In genomic region chr3:196996454-196997265, GRCh38 we compare ENCODE assay signal across 13 cellular contexts. TPM values are rescaled to one million over a fixed set of nuclear protein-coding genes. Genes with fewer than 3 reads are reported as not detected.
DNase-seq lines count a peak whose midpoint lies in the region; ATAC-seq, FAIRE-seq and TF ChIP-seq lines count a peak whose summit lies in the region.
"Had no signal": no experiment of that assay in that cellular context is flagged by ENCODE, and none has a peak within 500 bp of the region (broad histone marks: within the 10 kb centered on the region; RNA-seq: fewer than 3 reads in every experiment).

No MANE protein-coding gene starts in this region.

- no peaks in the 10 kb centered on the region for H3K36me3 ChIP-seq in kidney (ENCODE audit: control insufficient read depth in 1 of 2, insufficient read depth in 2 of 2, low read length in 2 of 2)
- H3K36me3 ChIP-seq in vagina, result no peaks in the 10 kb centered on the region
- H3K36me3 ChIP-seq: left lung had no signal

- no peak overlapping the region for H3K9ac ChIP-seq in kidney (ENCODE audit: low read length in 2 of 2)

- H3K4me3 Mint-ChIP-seq in activated naive CD8-positive, alpha-beta T cell treated with anti-CD3 and anti-CD28 coated beads, Interleukin-2, amount 10 ng/mL, durations not matched to agents 7 days and 5 days, result no peak overlapping the region
- H3K4me3 Mint-ChIP-seq in activated naive CD8-positive, alpha-beta T cell treated with anti-CD3 and anti-CD28 coated beads, Interleukin-2, amount 50 U/mL, for 24 hours, result no peak overlapping the region
- H3K4me3 Mint-ChIP-seq in activated CD8-positive, alpha-beta memory T cell treated with anti-CD3 and anti-CD28 coated beads, Interleukin-2, amount 10 ng/mL, durations not matched to agents 7 days and 5 days, result no peak overlapping the region
- no peak overlapping the region for H3K4me3 Mint-ChIP-seq in glutamatergic neuron (ENCODE audit: unreplicated experiment)
- H3K4me3 Mint-ChIP-seq: activated CD8-positive, alpha-beta T cell treated with anti-CD3 and anti-CD28 coated beads, Interleukin-2, amount 10 ng/mL, durations not matched to agents 7 days and 5 days; central memory CD8-positive, alpha-beta T cell; natural killer cell treated with Interleukin-12 subunit alpha and Interleukin-12 subunit beta and Interleukin-15 and Interleukin-18, amount 100 ng/mL, for 72 hours had no signal

- POLR2A ChIA-PET in activated naive CD8-positive, alpha-beta T cell treated with anti-CD3 and anti-CD28 coated beads, Interleukin-2, amount 10 ng/mL, durations not matched to agents 7 days and 5 days (lab: Charles Lee), result no interaction called here

- CTCF ChIA-PET in activated CD8-positive, alpha-beta memory T cell treated with anti-CD3 and anti-CD28 coated beads, Interleukin-2, amount 10 ng/mL, durations not matched to agents 7 days and 5 days (lab: Charles Lee), result no interaction called here

- no peaks in the 10 kb centered on the region for H3K27me3 ChIP-seq in vagina
- H3K27me3 ChIP-seq: left lung had no signal

- FAIRE-seq in kidney (lab: Jason Lieb, UNC), result no peak
- FAIRE-seq: endothelial cell of umbilical vein had no signal

- H3K27ac ChIP-seq in kidney (ENCODE audit: low read depth in 2 of 2, low read length in 2 of 2) (no peak overlapping the region), vagina (peak overlapping the region; percentile 53)
- H3K27ac ChIP-seq: left lung had no signal

- no peak for TF ChIP-seq POLR2A in vagina (IDR thresholded peaks at IDR 0.05)

- H3K27ac Mint-ChIP-seq in activated naive CD8-positive, alpha-beta T cell treated with anti-CD3 and anti-CD28 coated beads, Interleukin-2, amount 10 ng/mL, durations not matched to agents 7 days and 5 days, result no peak overlapping the region
- no peak overlapping the region for H3K27ac Mint-ChIP-seq in activated naive CD8-positive, alpha-beta T cell treated with anti-CD3 and anti-CD28 coated beads, Interleukin-2, amount 50 U/mL, for 24 hours
- no peak overlapping the region for H3K27ac Mint-ChIP-seq in activated CD8-positive, alpha-beta memory T cell treated with anti-CD3 and anti-CD28 coated beads, Interleukin-2, amount 10 ng/mL, durations not matched to agents 7 days and 5 days
- H3K27ac Mint-ChIP-seq in glutamatergic neuron (ENCODE audit: unreplicated experiment), result no peak overlapping the region
- H3K27ac Mint-ChIP-seq: activated CD8-positive, alpha-beta T cell treated with anti-CD3 and anti-CD28 coated beads, Interleukin-2, amount 10 ng/mL, durations not matched to agents 7 days and 5 days; natural killer cell treated with Interleukin-12 subunit alpha and Interleukin-12 subunit beta and Interleukin-15 and Interleukin-18, amount 100 ng/mL, for 72 hours had no signal

- no peaks in the 10 kb centered on the region for H3K9me3 Mint-ChIP-seq in activated naive CD8-positive, alpha-beta T cell treated with anti-CD3 and anti-CD28 coated beads, Interleukin-2, amount 10 ng/mL, durations not matched to agents 7 days and 5 days
- H3K9me3 Mint-ChIP-seq in activated naive CD8-positive, alpha-beta T cell treated with anti-CD3 and anti-CD28 coated beads, Interleukin-2, amount 50 U/mL, for 24 hours, result no peaks in the 10 kb centered on the region
- H3K9me3 Mint-ChIP-seq in activated CD8-positive, alpha-beta memory T cell treated with anti-CD3 and anti-CD28 coated beads, Interleukin-2, amount 10 ng/mL, durations not matched to agents 7 days and 5 days (ENCODE audit: low read depth), result no peaks in the 10 kb centered on the region
- no peaks in the 10 kb centered on the region for H3K9me3 Mint-ChIP-seq in glutamatergic neuron (ENCODE audit: unreplicated experiment)
- H3K9me3 Mint-ChIP-seq: central memory CD8-positive, alpha-beta T cell; natural killer cell treated with Interleukin-12 subunit alpha and Interleukin-12 subunit beta and Interleukin-15 and Interleukin-18, amount 100 ng/mL, for 72 hours had no signal

- intact Hi-C loops in kidney (cut with DNase I) (no loop called here), vagina (cut with DNase I) (no loop called here)

- peak; percentile 22 for DNase-seq in activated naive CD8-positive, alpha-beta T cell treated with anti-CD3 and anti-CD28 coated beads, Interleukin-2, amount 10 ng/mL, durations not matched to agents 7 days and 5 days
- no peak for DNase-seq in activated naive CD8-positive, alpha-beta T cell treated with anti-CD3 and anti-CD28 coated beads, Interleukin-2, amount 50 U/mL, for 24 hours
- DNase-seq in NCI-H526 treated with DMSO at 0.1 percent for 48 hours (lab: John Stamatoyannopoulos, UW), result peak; percentile 67
- DNase-seq in kidney, result peak; percentile 49
- DNase-seq in vagina (ENCODE audit: extremely low spot score in 2 of 2), result no peak
- DNase-seq in activated CD8-positive, alpha-beta memory T cell treated with anti-CD3 and anti-CD28 coated beads, Interleukin-2, amount 10 ng/mL, durations not matched to agents 7 days and 5 days, result no peak
- no peak for DNase-seq in glutamatergic neuron
- DNase-seq: activated CD8-positive, alpha-beta T cell treated with anti-CD3 and anti-CD28 coated beads, Interleukin-2, amount 10 ng/mL, durations not matched to agents 7 days and 5 days; left lung had no signal

- no peaks in the 10 kb centered on the region for H3K27me3 Mint-ChIP-seq in activated naive CD8-positive, alpha-beta T cell treated with anti-CD3 and anti-CD28 coated beads, Interleukin-2, amount 10 ng/mL, durations not matched to agents 7 days and 5 days
- H3K27me3 Mint-ChIP-seq in activated naive CD8-positive, alpha-beta T cell treated with anti-CD3 and anti-CD28 coated beads, Interleukin-2, amount 50 U/mL, for 24 hours, result peaks cover under 1% of the 10 kb centered on the region
- peaks cover under 1% of the 10 kb centered on the region for H3K27me3 Mint-ChIP-seq in activated CD8-positive, alpha-beta memory T cell treated with anti-CD3 and anti-CD28 coated beads, Interleukin-2, amount 10 ng/mL, durations not matched to agents 7 days and 5 days
- peaks cover 7% of the 10 kb centered on the region for H3K27me3 Mint-ChIP-seq in glutamatergic neuron (ENCODE audit: unreplicated experiment)
- H3K27me3 Mint-ChIP-seq: central memory CD8-positive, alpha-beta T cell; natural killer cell treated with Interleukin-12 subunit alpha and Interleukin-12 subunit beta and Interleukin-15 and Interleukin-18, amount 100 ng/mL, for 72 hours had no signal

- ATAC-seq in activated naive CD8-positive, alpha-beta T cell treated with anti-CD3 and anti-CD28 coated beads, Interleukin-2, amount 10 ng/mL, durations not matched to agents 7 days and 5 days (ENCODE audit: low read depth), result no peak
- no peak for ATAC-seq in activated naive CD8-positive, alpha-beta T cell treated with anti-CD3 and anti-CD28 coated beads, Interleukin-2, amount 50 U/mL, for 24 hours
- ATAC-seq in activated CD8-positive, alpha-beta memory T cell treated with anti-CD3 and anti-CD28 coated beads, Interleukin-2, amount 10 ng/mL, durations not matched to agents 7 days and 5 days, result no peak
- ATAC-seq in HG03571 (IDR thresholded peaks at IDR 0.05; ENCODE audit: unreplicated experiment), result no peak
- ATAC-seq: activated CD8-positive, alpha-beta T cell treated with anti-CD3 and anti-CD28 coated beads, Interleukin-2, amount 10 ng/mL, durations not matched to agents 7 days and 5 days; left lung; natural killer cell treated with Interleukin-12 subunit alpha and Interleukin-12 subunit beta and Interleukin-15 and Interleukin-18, amount 100 ng/mL, for 72 hours had no signal

- H3K4me3 ChIP-seq in kidney (ENCODE audit: low read length in 2 of 2), result no peak overlapping the region
- H3K4me3 ChIP-seq in vagina, result no peak overlapping the region
- H3K4me3 ChIP-seq: left lung had no signal

- no peaks in the 10 kb centered on the region for H3K36me3 Mint-ChIP-seq in activated naive CD8-positive, alpha-beta T cell treated with anti-CD3 and anti-CD28 coated beads, Interleukin-2, amount 10 ng/mL, durations not matched to agents 7 days and 5 days
- no peaks in the 10 kb centered on the region for H3K36me3 Mint-ChIP-seq in activated naive CD8-positive, alpha-beta T cell treated with anti-CD3 and anti-CD28 coated beads, Interleukin-2, amount 50 U/mL, for 24 hours (ENCODE audit: low read depth)
- no peaks in the 10 kb centered on the region for H3K36me3 Mint-ChIP-seq in activated CD8-positive, alpha-beta memory T cell treated with anti-CD3 and anti-CD28 coated beads, Interleukin-2, amount 10 ng/mL, durations not matched to agents 7 days and 5 days
- H3K36me3 Mint-ChIP-seq in glutamatergic neuron (ENCODE audit: unreplicated experiment), result no peaks in the 10 kb centered on the region
- H3K36me3 Mint-ChIP-seq: natural killer cell treated with Interleukin-12 subunit alpha and Interleukin-12 subunit beta and Interleukin-15 and Interleukin-18, amount 100 ng/mL, for 72 hours had no signal

- H3K4me1 Mint-ChIP-seq in activated naive CD8-positive, alpha-beta T cell treated with anti-CD3 and anti-CD28 coated beads, Interleukin-2, amount 10 ng/mL, durations not matched to agents 7 days and 5 days, result no peaks in the 10 kb centered on the region
- H3K4me1 Mint-ChIP-seq in activated naive CD8-positive, alpha-beta T cell treated with anti-CD3 and anti-CD28 coated beads, Interleukin-2, amount 50 U/mL, for 24 hours, result peaks cover 1% of the 10 kb centered on the region
- peaks cover under 1% of the 10 kb centered on the region for H3K4me1 Mint-ChIP-seq in activated CD8-positive, alpha-beta memory T cell treated with anti-CD3 and anti-CD28 coated beads, Interleukin-2, amount 10 ng/mL, durations not matched to agents 7 days and 5 days
- H3K4me1 Mint-ChIP-seq in glutamatergic neuron (ENCODE audit: low read depth, unreplicated experiment), result peaks cover 12% of the 10 kb centered on the region
- H3K4me1 Mint-ChIP-seq: central memory CD8-positive, alpha-beta T cell had no signal

- H3K9me3 ChIP-seq in kidney (ENCODE audit: control insufficient read depth in 1 of 2, low read length in 2 of 2), result no peaks in the 10 kb centered on the region
- no peaks in the 10 kb centered on the region for H3K9me3 ChIP-seq in vagina
- H3K9me3 ChIP-seq: left lung had no signal

- H3K4me1 ChIP-seq in kidney (ENCODE audit: control insufficient read depth in 1 of 2, insufficient read depth in 1 of 2, low read depth in 1 of 2, low read length in 2 of 2), result no peaks in the 10 kb centered on the region
- H3K4me1 ChIP-seq in vagina, result no peaks in the 10 kb centered on the region
- H3K4me1 ChIP-seq: left lung had no signal

- TF ChIP-seq CTCF in kidney (IDR thresholded peaks at IDR 0.05; ENCODE audit: borderline replicate concordance, extremely low read depth, insufficient read depth), result no peak
- no peak for TF ChIP-seq CTCF in vagina (IDR thresholded peaks at IDR 0.05)
- no peak for TF ChIP-seq CTCF in glutamatergic neuron (IDR thresholded peaks at IDR 0.05; ENCODE audit: partially characterized antibody, unreplicated experiment)

RNA-seq across cellular contexts. Expression of gene PIGZ, which starts 28.0 kb away (rescaled TPM):
- 1 to 10 TPM; 1.4 TPM for total RNA-seq in activated naive CD8-positive, alpha-beta T cell treated with anti-CD3 and anti-CD28 coated beads, Interleukin-2, amount 10 ng/mL, durations not matched to agents 7 days and 5 days
- total RNA-seq in kidney (3.5 TPM), vagina (9.8 TPM), glutamatergic neuron (ENCODE audit: unreplicated experiment) (4.7 TPM)
- polyA plus RNA-seq in kidney (ENCODE audit: insufficient read depth, low read depth, low replicate concordance), result 1.4 TPM
- total RNA-seq in activated CD8-positive, alpha-beta memory T cell treated with anti-CD3 and anti-CD28 coated beads, Interleukin-2, amount 10 ng/mL, durations not matched to agents 7 days and 5 days, result 1 to 10 TPM; 1.6 to 2.6 TPM

RNA-seq across cellular contexts. Expression of gene MELTF, which starts 33.0 kb away (rescaled TPM):
- total RNA-seq in activated naive CD8-positive, alpha-beta T cell treated with anti-CD3 and anti-CD28 coated beads, Interleukin-2, amount 10 ng/mL, durations not matched to agents 7 days and 5 days, result 1 to 10 TPM; 5.4 to 5.6 TPM
- total RNA-seq in kidney, result 8.7 TPM
- 6.1 TPM for polyA plus RNA-seq in kidney (ENCODE audit: insufficient read depth, low read depth, low replicate concordance)
- total RNA-seq in vagina, result 23.6 TPM
- 1 to 10 TPM; 3.3 TPM for total RNA-seq in activated CD8-positive, alpha-beta memory T cell treated with anti-CD3 and anti-CD28 coated beads, Interleukin-2, amount 10 ng/mL, durations not matched to agents 7 days and 5 days
- total RNA-seq in glutamatergic neuron (ENCODE audit: unreplicated experiment), result 31.8 TPM

RNA-seq across cellular contexts. Expression of gene NCBP2, which starts 54.3 kb away (rescaled TPM):
- total RNA-seq in activated naive CD8-positive, alpha-beta T cell treated with anti-CD3 and anti-CD28 coated beads, Interleukin-2, amount 10 ng/mL, durations not matched to agents 7 days and 5 days, result 10 to 100 TPM; 53.0 to 55.8 TPM
- 59.9 TPM for total RNA-seq in kidney
- 46.1 TPM for polyA plus RNA-seq in kidney (ENCODE audit: insufficient read depth, low read depth, low replicate concordance)
- 25.8 TPM for total RNA-seq in vagina
- 10 to 100 TPM; 52.5 to 68.9 TPM for total RNA-seq in activated CD8-positive, alpha-beta memory T cell treated with anti-CD3 and anti-CD28 coated beads, Interleukin-2, amount 10 ng/mL, durations not matched to agents 7 days and 5 days
- total RNA-seq in glutamatergic neuron (ENCODE audit: unreplicated experiment), result 118 TPM

Comparison
In these comparisons a context has a peak if more than half of its experiments do, and no peak if none do; other contexts are left out.
1. DNase-seq: peak in activated naive CD8-positive, alpha-beta T cell treated with anti-CD3 and anti-CD28 coated beads, Interleukin-2, amount 10 ng/mL, durations not matched to agents 7 days and 5 days (single experiment), NCI-H526 treated with DMSO at 0.1 percent for 48 hours (single experiment) and kidney (single experiment); none in activated naive CD8-positive, alpha-beta T cell treated with anti-CD3 and anti-CD28 coated beads, Interleukin-2, amount 50 U/mL, for 24 hours (single experiment), vagina (0 of 2), activated CD8-positive, alpha-beta memory T cell treated with anti-CD3 and anti-CD28 coated beads, Interleukin-2, amount 10 ng/mL, durations not matched to agents 7 days and 5 days (single experiment) and glutamatergic neuron (single experiment).